Comparison of ENCODE assay signal across 13 cellular contexts in genomic region chr19:2275588-2276428, GRCh38. TPM values are rescaled to one million over a fixed set of nuclear protein-coding genes. Genes with fewer than 3 reads are reported as not detected.
DNase-seq lines count a peak whose midpoint lies in the region; ATAC-seq, FAIRE-seq and TF ChIP-seq lines count a peak whose summit lies in the region.
"Had no signal": no experiment of that assay in that cellular context is flagged by ENCODE, and none has a peak within 500 bp of the region (broad histone marks: within the 10 kb centered on the region; RNA-seq: fewer than 3 reads in every experiment).

No MANE protein-coding gene starts in this region.

- no peaks in the 10 kb centered on the region for H3K9me1 ChIP-seq in endothelial cell of umbilical vein (replicated peaks; ENCODE audit: control insufficient read depth, extremely low read depth, insufficient read depth, low read length)

- H3K36me3 ChIP-seq in HCT116 (ENCODE audit: control insufficient read depth in 1 of 2, insufficient read depth in 2 of 2, low read length in 2 of 2), result peaks cover 14 to 20% of the 10 kb centered on the region in 2 experiments; a peak in 2 of 4 replicates
- H3K36me3 ChIP-seq in endothelial cell of umbilical vein (ENCODE audit: control insufficient read depth in 2 of 2, extremely low read depth in 1 of 2, insufficient read depth in 2 of 2, low read length in 2 of 2), result peaks cover 2 to 18% of the 10 kb centered on the region in 2 experiments
- peaks cover 8% of the 10 kb centered on the region for H3K36me3 ChIP-seq in rectal smooth muscle tissue (ENCODE audit: control insufficient read depth, insufficient read depth, low read length)

- intact Hi-C loops in HCT116 (cut with micrococcal nuclease), result loop anchor here (1.0 to 5.0 kb wide), 2 partner anchors 115 to 336 kb away; no protein-coding TSS in a partner anchor
- intact Hi-C loops in endothelial cell of umbilical vein (cut with micrococcal nuclease), result loop anchor here (1.0 kb wide), 2 partner anchors 40 to 115 kb away; no protein-coding TSS in a partner anchor

- ATAC-seq in HCT116, result no peak
- ATAC-seq: activated T-cell treated with anti-CD3 and anti-CD28 coated beads, Interleukin-2, amount 50 U/mL, for 4 hours had no signal

- H3K79me2 ChIP-seq in HCT116 (ENCODE audit: insufficient read depth, low read length), result peaks cover 36% of the 10 kb centered on the region
- H3K79me2 ChIP-seq in endothelial cell of umbilical vein (ENCODE audit: control insufficient read depth, insufficient read depth, low read length), result peaks cover 33% of the 10 kb centered on the region

- TF ChIP-seq RAD21 in HCT116 (IDR thresholded peaks at IDR 0.05; ENCODE audit: low read depth), result no peak

- H4K20me1 ChIP-seq in HCT116 (ENCODE audit: insufficient read depth) (peaks cover 13% of the 10 kb centered on the region; the same call in 1 of the 2 replicates), endothelial cell of umbilical vein (replicated peaks; ENCODE audit: control insufficient read depth, extremely low read depth, insufficient read depth, low read length) (no peaks in the 10 kb centered on the region)

- H3K27ac ChIP-seq in HCT116 (ENCODE audit: low read depth, low read length) (peak overlapping the region; percentile 24; the same call in 1 of the 2 replicates), endothelial cell of umbilical vein (ENCODE audit: insufficient read depth, low read depth, low read length) (no peak overlapping the region), rectal smooth muscle tissue (ENCODE audit: low read depth, low read length) (no peak overlapping the region)
- H3K27ac ChIP-seq: prostate gland, SJSA1 had no signal

- peaks cover 9 to 52% of the 10 kb centered on the region in 2 experiments for H3K4me1 ChIP-seq in HCT116 (ENCODE audit: control insufficient read depth in 1 of 2, insufficient read depth in 2 of 2, low read length in 2 of 2)
- H3K4me1 ChIP-seq in endothelial cell of umbilical vein (ENCODE audit: control insufficient read depth, extremely low read depth, insufficient read depth, low read length), result peaks cover 27% of the 10 kb centered on the region
- H3K4me1 ChIP-seq in rectal smooth muscle tissue (ENCODE audit: control insufficient read depth, insufficient read depth, low read length), result peaks cover 18% of the 10 kb centered on the region

- H3K27me3 ChIP-seq in HCT116 (ENCODE audit: insufficient read depth, low read length), result no peaks in the 10 kb centered on the region
- no peaks in the 10 kb centered on the region for H3K27me3 ChIP-seq in endothelial cell of umbilical vein (ENCODE audit: control insufficient read depth in 2 of 2, insufficient read depth in 2 of 2, low read length in 2 of 2)
- H3K27me3 ChIP-seq in rectal smooth muscle tissue (ENCODE audit: control insufficient read depth, insufficient read depth, low read length), result no peaks in the 10 kb centered on the region
- H3K27me3 ChIP-seq: SJSA1, thyroid gland had no signal

- no peak for TF ChIP-seq POLR2A in HCT116 (IDR thresholded peaks at IDR 0.05; ENCODE audit: borderline replicate concordance, extremely low read depth, insufficient read depth, insufficient read length)
- TF ChIP-seq POLR2A in endothelial cell of umbilical vein (IDR thresholded peaks at IDR 0.05; ENCODE audit: low read depth, low read length), result peak; percentile 7
- no peak for TF ChIP-seq POLR2A in GM12892 (IDR thresholded peaks at IDR 0.05; ENCODE audit: low read depth, low read length)

- no peak overlapping the region for H3K4me3 ChIP-seq in HCT116 (replicated peaks in 1 of 2; ENCODE audit: low read depth in 1 of 2, low read length in 2 of 2)
- no peak overlapping the region for H3K4me3 ChIP-seq in endothelial cell of umbilical vein (replicated peaks in 1 of 3; ENCODE audit: insufficient read depth in 1 of 3, low read depth in 1 of 3, low read length in 3 of 3)
- peak overlapping the region; percentile 19 for H3K4me3 ChIP-seq in rectal smooth muscle tissue (ENCODE audit: low read length)
- H3K4me3 ChIP-seq: prostate gland, SJSA1, thyroid gland had no signal

- H3K9me2 ChIP-seq in HCT116 (ENCODE audit: insufficient read depth), result no peaks in the 10 kb centered on the region

- RAD21 ChIA-PET in HCT116 (lab: Charles Lee; ENCODE audit: low non-redundant PET in 1 of 2, low total read pairs in 2 of 2, uncharacterized antibody in 2 of 2, unreplicated experiment in 2 of 2), result no interaction called here

- POLR2A ChIA-PET in HCT116 (lab: Charles Lee) (no interaction called here), endothelial cell of umbilical vein (lab: Charles Lee) (no interaction called here), GM10248 (lab: Yijun Ruan, JAX) (interaction anchor here (0.7 to 1.2 kb wide), 2 partner anchors 12 to 25 kb away, joined by 4 to 5 read pairs; no protein-coding TSS in a partner anchor)

- H3K9ac ChIP-seq in HCT116 (ENCODE audit: low read length) (no peak overlapping the region), endothelial cell of umbilical vein (replicated peaks; ENCODE audit: extremely low read depth, insufficient read depth, low read length) (no peak overlapping the region), rectal smooth muscle tissue (ENCODE audit: low read length) (no peak overlapping the region)

- H2AFZ ChIP-seq in HCT116 (ENCODE audit: low read depth, low read length, poor library complexity, severe bottlenecking) (no peak overlapping the region), endothelial cell of umbilical vein (ENCODE audit: low read depth, low read length) (no peak overlapping the region)

- H3K9me3 ChIP-seq in HCT116 (ENCODE audit: control insufficient read depth in 1 of 2, insufficient read depth in 1 of 2, low read depth in 1 of 2, low read length in 2 of 2) (no peaks in the 10 kb centered on the region), endothelial cell of umbilical vein (replicated peaks; ENCODE audit: control insufficient read depth, insufficient read depth, low read length) (no peaks in the 10 kb centered on the region)
- H3K9me3 ChIP-seq: prostate gland, SJSA1, thyroid gland had no signal

- CTCF ChIA-PET in HCT116 (lab: Charles Lee), result interaction anchor here (1.2 kb wide), 1 partner anchor 10 kb away, joined by 3 read pairs; no protein-coding TSS in a partner anchor
- CTCF ChIA-PET in endothelial cell of umbilical vein (lab: Charles Lee), result interaction anchor here (0.7 to 3.2 kb wide), 8 partner anchors 13 to 335 kb away, joined by 3 to 13 read pairs (median 4); partner anchors contain the start of gene PLEKHJ1
- CTCF ChIA-PET in GM10248 (lab: Yijun Ruan, JAX), result interaction anchor here (0.6 to 6.2 kb wide), 9 partner anchors 12 to 121 kb away, joined by 3 to 37 read pairs (median 8); partner anchors contain the start of gene PLEKHJ1

- BruUV-seq in HCT116 (replicated peaks; lab: Mats Ljungman, UMichigan), result no TSS peak
- no TSS peak for BruUV-seq in endothelial cell of umbilical vein (replicated peaks; lab: Mats Ljungman, UMichigan)

- dilution Hi-C loops in endothelial cell of umbilical vein (cut with MboI; ENCODE audit: extremely low pct_ligation_motif_present, low sequenced_read_pairs), result no loop called here

- 0 out of 2 replicates have a peak overlapping the region, but pooled peaks have one; percentile 8 for H3K4me2 ChIP-seq in HCT116 (ENCODE audit: low read length)
- no peak overlapping the region for H3K4me2 ChIP-seq in endothelial cell of umbilical vein (ENCODE audit: insufficient read depth, low read length)

- no peak for DNase-seq in HCT116 (ENCODE audit: low read depth, low spot score)
- DNase-seq in endothelial cell of umbilical vein (ENCODE audit: low read depth, low spot score), result no peak
- no peak for DNase-seq in NCI-H1417 (lab: John Stamatoyannopoulos, UW)
- DNase-seq in GM10248 (ENCODE audit: extremely low spot score), result no peak
- DNase-seq in GM12892 (ENCODE audit: insufficient read length), result no peak
- DNase-seq: activated CD4-positive, CD25-positive, alpha-beta regulatory T cell; activated T-cell treated with anti-CD3 and anti-CD28 coated beads, Interleukin-2, amount 50 U/mL, for 4 hours had no signal

- TF ChIP-seq CTCF in HCT116 (IDR thresholded peaks at IDR 0.05 in 2 of 3, conservative IDR thresholded peaks at IDR 0.05 in 1 of 3; ENCODE audit: borderline replicate concordance in 1 of 3, insufficient read depth in 1 of 3, low read depth in 2 of 3, low read length in 2 of 3) (no peak), endothelial cell of umbilical vein (IDR thresholded peaks at IDR 0.05; ENCODE audit: extremely low read depth in 1 of 2, insufficient read depth in 1 of 2, low read depth in 1 of 2, low read length in 2 of 2) (no peak), GM10248 (IDR thresholded peaks at IDR 0.05; ENCODE audit: control extremely low read depth, extremely low read depth, low read depth, missing control alignments) (no peak)

- no peak for FAIRE-seq in endothelial cell of umbilical vein (lab: Jason Lieb, UNC)
- no peak for FAIRE-seq in GM12892 (lab: Jason Lieb, UNC)
- FAIRE-seq: endometrium had no signal

RNA-seq across cellular contexts. Expression of gene PEAK3, which starts 6.2 kb away (rescaled TPM):
- total RNA-seq in HCT116 (2021; ENCODE audit: unreplicated experiment) (not detected), endothelial cell of umbilical vein (not detected in 2 replicates)
- 0.11 and 0.13 TPM in 2 replicates for polyA plus RNA-seq in HCT116 (2012)
- polyA plus RNA-seq in endothelial cell of umbilical vein, result 0.03 TPM in 1 of 2 replicates, not detected in the other
- polyA plus RNA-seq in endothelial cell of umbilical vein (2011; cell fraction: cytosol; rRNA removed), result not detected in 2 replicates
- polyA plus RNA-seq in endothelial cell of umbilical vein (2011; cell fraction: nucleus; rRNA removed), result not detected in 2 replicates
- not detected in 2 replicates for polyA plus RNA-seq in endothelial cell of umbilical vein (2012)
- not detected in 2 replicates for polyA minus RNA-seq in endothelial cell of umbilical vein
- not detected for polyA minus RNA-seq in endothelial cell of umbilical vein (2011; cell fraction: cytosol; rRNA and poly(A)+ RNA removed)
- polyA minus RNA-seq in endothelial cell of umbilical vein (2011; cell fraction: nucleus; rRNA and poly(A)+ RNA removed), result not detected in 2 replicates
- polyA plus RNA-seq in GM12892 (2012; ENCODE audit: missing spikeins), result 0.85 TPM
- total RNA-seq: SJSA1 had no signal

RNA-seq across cellular contexts. Expression of gene JSRP1, which starts 19.6 kb away (rescaled TPM):
- 0.30 TPM for total RNA-seq in HCT116 (2021; ENCODE audit: unreplicated experiment)
- 1.3 and 1.5 TPM in 2 replicates for polyA plus RNA-seq in HCT116 (2012)
- not detected in 2 replicates for total RNA-seq in endothelial cell of umbilical vein
- not detected in 2 replicates for polyA plus RNA-seq in endothelial cell of umbilical vein
- polyA plus RNA-seq in endothelial cell of umbilical vein (2011; cell fraction: cytosol; rRNA removed), result not detected in 2 replicates
- not detected in 2 replicates for polyA plus RNA-seq in endothelial cell of umbilical vein (2011; cell fraction: nucleus; rRNA removed)
- polyA plus RNA-seq in endothelial cell of umbilical vein (2012), result 0.21 TPM in 1 of 2 replicates, not detected in the other
- polyA minus RNA-seq in endothelial cell of umbilical vein, result not detected in 2 replicates
- not detected for polyA minus RNA-seq in endothelial cell of umbilical vein (2011; cell fraction: cytosol; rRNA and poly(A)+ RNA removed)
- polyA minus RNA-seq in endothelial cell of umbilical vein (2011; cell fraction: nucleus; rRNA and poly(A)+ RNA removed), result not detected in 2 replicates
- 0.64 TPM for polyA plus RNA-seq in GM12892 (2012; ENCODE audit: missing spikeins)
- total RNA-seq: mesenteric fat pad, SJSA1, thyroid gland had no signal

RNA-seq across cellular contexts. Expression of gene AMH, which starts 26.7 kb away (rescaled TPM):
- total RNA-seq in HCT116 (2021; ENCODE audit: unreplicated experiment), result 42.8 TPM
- 14.0 and 14.4 TPM in 2 replicates for polyA plus RNA-seq in HCT116 (2012)
- 7.5 and 9.6 TPM in 2 replicates for total RNA-seq in endothelial cell of umbilical vein
- polyA plus RNA-seq in endothelial cell of umbilical vein, result 3.3 and 4.3 TPM in 2 replicates
- 0.37 and 0.86 TPM in 2 replicates for polyA plus RNA-seq in endothelial cell of umbilical vein (2011; cell fraction: cytosol; rRNA removed)
- polyA plus RNA-seq in endothelial cell of umbilical vein (2011; cell fraction: nucleus; rRNA removed), result 22.0 and 22.7 TPM in 2 replicates
- polyA plus RNA-seq in endothelial cell of umbilical vein (2012), result 1.9 and 2.9 TPM in 2 replicates
- 0.80 and 0.98 TPM in 2 replicates for polyA minus RNA-seq in endothelial cell of umbilical vein
- polyA minus RNA-seq in endothelial cell of umbilical vein (2011; cell fraction: cytosol; rRNA and poly(A)+ RNA removed), result 3.6 TPM
- 4.2 and 6.6 TPM in 2 replicates for polyA minus RNA-seq in endothelial cell of umbilical vein (2011; cell fraction: nucleus; rRNA and poly(A)+ RNA removed)
- polyA plus RNA-seq in GM12892 (2012; ENCODE audit: missing spikeins), result not detected

RNA-seq across cellular contexts. Expression of gene LINGO3, which starts 32.1 kb away (rescaled TPM):
- total RNA-seq in HCT116 (2021; ENCODE audit: unreplicated experiment) (not detected), endothelial cell of umbilical vein (not detected in 2 replicates)
- 0.05 and 0.09 TPM in 2 replicates for polyA plus RNA-seq in HCT116 (2012)
- not detected in 2 replicates for polyA plus RNA-seq in endothelial cell of umbilical vein
- not detected in 2 replicates for polyA plus RNA-seq in endothelial cell of umbilical vein (2011; cell fraction: cytosol; rRNA removed)
- not detected in 2 replicates for polyA plus RNA-seq in endothelial cell of umbilical vein (2011; cell fraction: nucleus; rRNA removed)
- polyA plus RNA-seq in endothelial cell of umbilical vein (2012), result not detected in 2 replicates
- not detected in 2 replicates for polyA minus RNA-seq in endothelial cell of umbilical vein
- not detected for polyA minus RNA-seq in endothelial cell of umbilical vein (2011; cell fraction: cytosol; rRNA and poly(A)+ RNA removed)
- polyA minus RNA-seq in endothelial cell of umbilical vein (2011; cell fraction: nucleus; rRNA and poly(A)+ RNA removed), result not detected in 2 replicates
- 0.11 TPM for polyA plus RNA-seq in GM12892 (2012; ENCODE audit: missing spikeins)
- total RNA-seq: activated T-cell treated with anti-CD3 and anti-CD28 coated beads, Interleukin-2, amount 50 U/mL, for 4 hours; mesenteric fat pad; SJSA1 had no signal

RNA-seq across cellular contexts. Expression of gene SF3A2, which starts 39.2 kb away (rescaled TPM):
- total RNA-seq in HCT116 (2021; ENCODE audit: unreplicated experiment) (166 TPM), endothelial cell of umbilical vein (140 and 164 TPM in 2 replicates)
- polyA plus RNA-seq in HCT116 (2012), result 139 and 153 TPM in 2 replicates
- polyA plus RNA-seq in endothelial cell of umbilical vein, result 19.1 and 21.5 TPM in 2 replicates
- polyA plus RNA-seq in endothelial cell of umbilical vein (2011; cell fraction: cytosol; rRNA removed), result 37.2 and 46.9 TPM in 2 replicates
- polyA plus RNA-seq in endothelial cell of umbilical vein (2011; cell fraction: nucleus; rRNA removed), result 97.6 and 105 TPM in 2 replicates
- polyA plus RNA-seq in endothelial cell of umbilical vein (2012), result 94.8 and 130 TPM in 2 replicates
- polyA minus RNA-seq in endothelial cell of umbilical vein, result 27.4 and 29.2 TPM in 2 replicates
- polyA minus RNA-seq in endothelial cell of umbilical vein (2011; cell fraction: cytosol; rRNA and poly(A)+ RNA removed), result 44.2 TPM
- 50.4 and 106 TPM in 2 replicates for polyA minus RNA-seq in endothelial cell of umbilical vein (2011; cell fraction: nucleus; rRNA and poly(A)+ RNA removed)
- polyA plus RNA-seq in GM12892 (2012; ENCODE audit: missing spikeins), result 15.6 TPM
